In genomic region chr19:10812902-10813404, GRCh38 we compare ENCODE assay signal across 2 cellular contexts.
TF ChIP-seq lines count a peak whose summit lies in the region.

No MANE protein-coding gene starts in this region.

TF ChIP-seq in GM12878, 131 proteins besides CTCF, POLR2A, EP300 and RAD21 (continues in another document):
- no peak for TF ChIP-seq BCL11A (IDR thresholded peaks at IDR 0.05; ENCODE audit: low read depth, low read length)
- no peak for TF ChIP-seq MEF2B (IDR thresholded peaks at IDR 0.05; ENCODE audit: partially characterized antibody, poor library complexity, severe bottlenecking)
- TF ChIP-seq ZZZ3 (IDR thresholded peaks at IDR 0.05; ENCODE audit: control insufficient read depth, insufficient read length, low read depth): no peak
- TF ChIP-seq SUPT20H (IDR thresholded peaks at IDR 0.05; ENCODE audit: borderline replicate concordance, control insufficient read depth, low read depth, low read length): no peak
- no peak for TF ChIP-seq CEBPB (IDR thresholded peaks at IDR 0.05; ENCODE audit: borderline replicate concordance in 1 of 2, low read depth in 2 of 2, low read length in 2 of 2)
- no peak for TF ChIP-seq ZNF687 (IDR thresholded peaks at IDR 0.05)
- TF ChIP-seq RUNX3 (IDR thresholded peaks at IDR 0.05; ENCODE audit: low read length): no peak
- no peak for TF ChIP-seq RELA (IDR thresholded peaks at IDR 0.05; ENCODE audit: borderline replicate concordance, partially characterized antibody)
- no peak for TF ChIP-seq NRF1 (conservative IDR thresholded peaks at IDR 0.05; ENCODE audit: low read depth, low read length)
- TF ChIP-seq KLF5 (IDR thresholded peaks at IDR 0.05; ENCODE audit: partially characterized antibody): no peak
- TF ChIP-seq REST (IDR thresholded peaks at IDR 0.05; ENCODE audit: low read depth, low read length): no peak
- no peak for TF ChIP-seq RB1 (IDR thresholded peaks at IDR 0.05; ENCODE audit: borderline replicate concordance)
- no peak for TF ChIP-seq POLR2AphosphoS5 (IDR thresholded peaks at IDR 0.05; ENCODE audit: low read length)
- TF ChIP-seq PBX3 (IDR thresholded peaks at IDR 0.05; ENCODE audit: insufficient replicate concordance, low read depth, low read length): no peak
- no peak for TF ChIP-seq BCLAF1 (IDR thresholded peaks at IDR 0.05)

TF ChIP-seq in HepG2, 621 proteins besides CTCF, POLR2A, EP300 and RAD21:
- TF ChIP-seq MAFK (conservative IDR thresholded peaks at IDR 0.05 in 1 of 2, IDR thresholded peaks at IDR 0.05 in 1 of 2; ENCODE audit: low read length in 2 of 2): peak in 1 of 2 experiments; percentile 21; a peak in 1 of 4 replicates
- no peak for TF ChIP-seq TAF1 (CRISPR knock-in tag; IDR thresholded peaks at IDR 0.05)
- no peak for TF ChIP-seq NR2F1 (CRISPR knock-in tag; IDR thresholded peaks at IDR 0.05)
- peak; percentile 60 for TF ChIP-seq ZNF629 (CRISPR knock-in tag; conservative IDR thresholded peaks at IDR 0.05)
- TF ChIP-seq BRD4 (CRISPR knock-in tag; IDR thresholded peaks at IDR 0.05): no peak
- TF ChIP-seq ATF3 (CRISPR knock-in tag; IDR thresholded peaks at IDR 0.05): no peak
- TF ChIP-seq NFE2L2 (IDR thresholded peaks at IDR 0.05; ENCODE audit: low read length): peak; percentile 35; the same call in 1 of the 2 replicates
- TF ChIP-seq NFE2 (CRISPR knock-in tag; IDR thresholded peaks at IDR 0.05): peak; percentile 52; the same call in 1 of the 2 replicates
- TF ChIP-seq ZNF589 (CRISPR knock-in tag; conservative IDR thresholded peaks at IDR 0.05): no peak
